In the genomic region with DNA sequence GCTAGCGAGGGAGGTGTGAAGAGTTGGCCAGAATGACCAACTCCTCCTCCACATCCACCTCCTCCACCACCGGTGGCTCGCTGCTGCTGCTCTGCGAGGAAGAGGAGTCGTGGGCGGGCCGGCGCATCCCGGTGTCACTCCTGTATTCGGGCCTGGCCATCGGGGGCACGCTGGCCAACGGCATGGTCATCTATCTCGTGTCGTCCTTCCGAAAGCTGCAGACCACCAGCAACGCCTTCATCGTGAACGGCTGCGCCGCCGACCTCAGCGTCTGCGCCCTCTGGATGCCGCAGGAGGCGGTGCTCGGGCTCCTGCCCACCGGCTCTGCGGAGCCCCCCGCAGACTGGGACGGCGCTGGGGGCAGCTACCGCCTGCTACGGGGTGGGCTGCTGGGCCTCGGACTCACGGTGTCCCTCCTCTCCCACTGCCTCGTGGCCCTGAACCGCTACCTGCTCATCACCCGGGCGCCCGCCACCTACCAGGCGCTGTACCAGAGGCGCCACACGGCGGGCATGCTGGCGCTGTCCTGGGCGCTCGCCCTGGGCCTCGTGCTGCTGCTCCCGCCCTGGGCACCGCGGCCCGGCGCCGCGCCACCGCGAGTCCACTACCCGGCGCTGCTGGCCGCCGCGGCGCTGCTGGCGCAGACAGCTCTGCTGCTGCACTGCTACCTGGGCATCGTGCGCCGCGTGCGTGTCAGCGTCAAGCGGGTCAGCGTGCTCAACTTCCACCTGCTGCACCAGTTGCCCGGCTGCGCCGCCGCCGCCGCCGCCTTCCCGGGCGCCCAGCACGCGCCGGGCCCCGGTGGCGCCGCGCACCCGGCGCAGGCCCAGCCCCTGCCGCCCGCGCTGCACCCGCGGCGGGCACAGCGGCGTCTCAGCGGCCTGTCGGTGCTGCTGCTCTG, we compare ENCODE assay signal across 8 cellular contexts. TPM values are rescaled to one million over a fixed set of nuclear protein-coding genes. Genes with fewer than 3 reads are reported as not detected.
DNase-seq lines count a peak whose midpoint lies in the region; ATAC-seq and TF ChIP-seq lines count a peak whose summit lies in the region.

No MANE protein-coding gene starts in this region.

- no peak overlapping the region for H3K27ac ChIP-seq in upper lobe of right lung

- H3K4me1 Mint-ChIP-seq in naive B cell: peaks cover 4 to 7% (median 6%) of the 10 kb centered on the region in 3 donors

- TF ChIP-seq POLR2A in erythroblast (IDR thresholded peaks at IDR 0.05; ENCODE audit: low read length): no peak

- H3K27me3 ChIP-seq in upper lobe of right lung: peaks cover 32% of the 10 kb centered on the region

- peaks cover 41 to 67% (median 66%) of the 10 kb centered on the region in 3 donors for H3K27me3 Mint-ChIP-seq in naive B cell

- ATAC-seq in naive B cell (ENCODE audit: low read depth in 2 of 2) (peak; percentile 35 to 40), upper lobe of right lung (peak; percentile 61), HG02970 (IDR thresholded peaks at IDR 0.05; ENCODE audit: low FRiP score, unreplicated experiment) (no peak), HG02678 (IDR thresholded peaks at IDR 0.05; ENCODE audit: unreplicated experiment) (no peak)

- no peaks in the 10 kb centered on the region for H3K36me3 ChIP-seq in upper lobe of right lung

- H3K9me3 ChIP-seq in upper lobe of right lung: no peaks in the 10 kb centered on the region

- TF ChIP-seq CTCF in upper lobe of right lung (IDR thresholded peaks at IDR 0.05): no peak

- no peak overlapping the region for H3K27ac Mint-ChIP-seq in naive B cell

- H3K9me3 Mint-ChIP-seq in naive B cell: peaks cover 0 to 2% (median 0%) of the 10 kb centered on the region in 7 donors

- intact Hi-C loops in upper lobe of right lung (cut with DNase I): no loop called here

- no peaks in the 10 kb centered on the region for H3K36me3 Mint-ChIP-seq in naive B cell

- peak; percentile 32 for DNase-seq in CD1c-positive myeloid dendritic cell (ENCODE audit: extremely low spot score)
- peak; percentile 62 for DNase-seq in HK-2 (ENCODE audit: unreplicated experiment)
- DNase-seq in activated CD4-positive, alpha-beta T cell treated with anti-CD3 and anti-CD28 coated beads, Interleukin-2, amount 50 U/mL, for 1 hour: peak; percentile 15
- DNase-seq in erythroblast (lab: John Stamatoyannopoulos, UW): peak; percentile 39 to 56
- DNase-seq in naive B cell: no peak
- peak; percentile 71 for DNase-seq in upper lobe of right lung

- H3K4me3 ChIP-seq in upper lobe of right lung: peak overlapping the region; percentile 47

- H3K4me3 Mint-ChIP-seq in naive B cell: peak overlapping the region in 7 of 8 donors; percentile 6 to 80 (median 63)

- H3K4me1 ChIP-seq in upper lobe of right lung: peaks cover 23% of the 10 kb centered on the region

RNA-seq across cellular contexts. Expression of gene GPR88, which starts 1.2 kb away (rescaled TPM):
- polyA plus RNA-seq in naive B cell (ENCODE audit: low read depth in 6 of 6): not detected
- total RNA-seq in upper lobe of right lung: not detected

Comparison
In these comparisons a context has a peak if more than half of its experiments do, and no peak if none do; other contexts are left out.
1. ATAC-seq: peak in naive B cell (2 of 2) and upper lobe of right lung (single experiment); none in HG02970 (single experiment) and HG02678 (single experiment).